In the genomic region with DNA sequence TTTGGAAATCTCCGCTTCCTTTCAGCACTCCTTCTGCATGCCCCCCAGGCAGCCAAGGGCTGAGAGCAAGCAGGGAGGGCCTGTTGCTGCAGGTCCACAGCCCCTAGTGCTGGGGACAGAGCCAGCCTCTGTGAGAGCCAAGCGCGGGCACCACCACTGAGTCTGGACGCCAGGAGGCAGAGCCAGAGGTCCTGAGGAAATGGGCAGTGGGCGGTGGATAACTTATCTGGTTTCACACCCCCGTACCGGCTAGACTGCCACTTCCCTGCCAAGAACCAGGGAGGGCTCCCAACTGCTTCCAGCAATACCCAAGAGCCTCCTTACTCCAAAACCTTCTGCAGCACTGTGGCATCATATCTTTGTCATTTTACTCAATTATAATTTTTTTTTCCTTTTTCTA, we compare ENCODE assay signal across 20 cellular contexts.
"Had no signal": no experiment of that assay in that cellular context is flagged by ENCODE, and none has a peak within 500 bp of the region (broad histone marks: within the 10 kb centered on the region; RNA-seq: fewer than 3 reads in every experiment).

No MANE protein-coding gene starts in this region.

- H3K36me3 ChIP-seq: cardiac muscle cell, WERI-Rb-1 had no signal

- H3K27ac ChIP-seq: body of pancreas, cardiac muscle cell, epithelial cell of prostate, foreskin keratinocyte, WERI-Rb-1 had no signal

- H3K9me3 Mint-ChIP-seq: activated naive CD4-positive, alpha-beta T cell treated with anti-CD3 and anti-CD28 coated beads, Interleukin-2, amount 10 ng/mL, durations not matched to agents 7 days and 5 days; nephron progenitor cell had no signal

- H3K27ac Mint-ChIP-seq: activated naive CD4-positive, alpha-beta T cell treated with anti-CD3 and anti-CD28 coated beads, Interleukin-2, amount 10 ng/mL, durations not matched to agents 7 days and 5 days; nephron progenitor cell; stimulated activated naive B cell treated with anti-CD40 and anti-IgM and Interleukin-4, amounts not matched to agents 10 μg/mL and 1 μg/mL and 100 μg/mL, for 72 hours had no signal

- H3K4me1 Mint-ChIP-seq: activated naive CD4-positive, alpha-beta T cell treated with anti-CD3 and anti-CD28 coated beads, Interleukin-2, amount 10 ng/mL, durations not matched to agents 7 days and 5 days; stimulated activated naive B cell treated with anti-CD40 and anti-IgM and Interleukin-4, amounts not matched to agents 10 μg/mL and 1 μg/mL and 100 μg/mL, for 72 hours had no signal

- H3K27me3 ChIP-seq: body of pancreas, cardiac muscle cell had no signal

- DNase-seq: activated CD4-positive, alpha-beta T cell treated with anti-CD3 and anti-CD28 coated beads for 1 hour; activated CD8-positive, alpha-beta memory T cell treated with anti-CD3 and anti-CD28 coated beads for 24 hours; activated effector memory CD4-positive, alpha-beta T cell treated with Interleukin-2 at 50 U/mL for 16 hours; activated naive CD4-positive, alpha-beta T cell treated with anti-CD3 and anti-CD28 coated beads, Interleukin-2, amount 10 ng/mL, durations not matched to agents 7 days and 5 days; activated T-cell treated with anti-CD3 and anti-CD28 coated beads, Interleukin-2, amount 50 U/mL, for 48 hours; body of pancreas; foreskin keratinocyte; mesenchymal stem cell; mucosa of descending colon; nephron progenitor cell; posterior cingulate gyrus; retina; SK-N-SH; stimulated activated CD4-positive, alpha-beta T cell treated with anti-CD3 and anti-CD28 coated beads, Interleukin-2, amount 100 ng/mL, for 48 hours; stimulated activated CD8-positive, alpha-beta memory T cell treated with anti-CD3 and anti-CD28 coated beads, Interleukin-4, amount 100 ng/mL, for 48 hours; stimulated activated naive B cell treated with anti-CD40 and anti-IgM and Interleukin-4, amounts not matched to agents 10 μg/mL and 1 μg/mL and 100 μg/mL, for 72 hours; T-helper 1 cell; WERI-Rb-1 had no signal

- H3K9me3 ChIP-seq: body of pancreas, mucosa of descending colon, SK-N-SH had no signal

- H3K36me3 Mint-ChIP-seq: activated naive CD4-positive, alpha-beta T cell treated with anti-CD3 and anti-CD28 coated beads, Interleukin-2, amount 10 ng/mL, durations not matched to agents 7 days and 5 days; stimulated activated naive B cell treated with anti-CD40 and anti-IgM and Interleukin-4, amounts not matched to agents 10 μg/mL and 1 μg/mL and 100 μg/mL, for 72 hours had no signal

- H3K4me3 Mint-ChIP-seq: activated naive CD4-positive, alpha-beta T cell treated with anti-CD3 and anti-CD28 coated beads, Interleukin-2, amount 10 ng/mL, durations not matched to agents 7 days and 5 days; nephron progenitor cell; stimulated activated naive B cell treated with anti-CD40 and anti-IgM and Interleukin-4, amounts not matched to agents 10 μg/mL and 1 μg/mL and 100 μg/mL, for 72 hours had no signal

- H3K4me3 ChIP-seq: body of pancreas, cardiac muscle cell, mucosa of descending colon had no signal

- H3K4me1 ChIP-seq: body of pancreas, foreskin keratinocyte had no signal

- ATAC-seq: body of pancreas; foreskin keratinocyte; mucosa of descending colon; stimulated activated naive B cell treated with anti-CD40 and anti-IgM and Interleukin-4, amounts not matched to agents 10 μg/mL and 1 μg/mL and 100 μg/mL, for 72 hours had no signal
